ENCODE assay signal across 8 cellular contexts in the genomic region with DNA sequence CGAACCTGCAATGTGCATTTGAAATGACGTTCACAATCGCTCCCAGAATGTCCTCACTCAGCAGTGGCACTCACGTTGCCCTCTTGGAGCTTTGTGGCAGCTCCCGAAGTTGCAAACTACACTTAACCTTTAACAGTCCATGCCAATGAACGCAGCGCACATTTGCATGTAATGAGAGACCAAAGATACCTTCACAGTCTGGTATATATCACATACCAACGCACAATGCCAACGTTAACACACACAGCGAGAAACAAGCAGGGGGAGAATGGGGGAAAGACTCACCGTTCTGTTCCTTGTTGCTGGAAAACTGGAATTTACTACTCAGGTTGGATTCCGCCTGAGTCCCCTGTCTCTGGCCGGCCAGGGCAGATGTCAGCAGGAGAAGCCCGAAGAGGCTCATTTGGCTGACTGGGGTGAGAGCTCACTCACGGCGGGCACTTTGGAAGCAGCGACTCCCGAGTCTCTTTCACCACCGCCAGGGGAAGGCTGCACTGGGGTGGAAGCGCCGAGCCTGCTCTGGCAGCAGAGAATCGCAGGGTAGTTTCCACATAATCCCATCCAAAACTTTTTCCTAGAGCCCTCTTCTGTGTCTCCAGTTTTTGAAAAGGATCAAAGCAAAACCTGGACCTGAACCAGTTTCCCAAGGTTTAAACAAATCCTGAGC. TPM values are rescaled to one million over a fixed set of nuclear protein-coding genes. Genes with fewer than 3 reads are reported as not detected.
DNase-seq lines count a peak whose midpoint lies in the region; ATAC-seq, FAIRE-seq and TF ChIP-seq lines count a peak whose summit lies in the region.

No MANE protein-coding gene starts in this region.

- H3K36me3 Mint-ChIP-seq in activated CD8-positive, alpha-beta T cell treated with anti-CD3 and anti-CD28 coated beads, Interleukin-2, amount 10 ng/mL, durations not matched to agents 7 days and 5 days (ENCODE audit: low read depth): no peaks in the 10 kb centered on the region
- H3K36me3 Mint-ChIP-seq in naive thymus-derived CD8-positive, alpha-beta T cell: peaks cover 0 to 18% (median 0%) of the 10 kb centered on the region in 3 donors

- CTCF ChIA-PET in activated CD8-positive, alpha-beta T cell treated with anti-CD3 and anti-CD28 coated beads, Interleukin-2, amount 10 ng/mL, durations not matched to agents 7 days and 5 days (lab: Charles Lee): no interaction called here

- H3K4me3 Mint-ChIP-seq in activated CD8-positive, alpha-beta T cell treated with anti-CD3 and anti-CD28 coated beads, Interleukin-2, amount 10 ng/mL, durations not matched to agents 7 days and 5 days: no peak overlapping the region
- H3K4me3 Mint-ChIP-seq in naive thymus-derived CD8-positive, alpha-beta T cell: peak overlapping the region; percentile 3 to 76 (median 67)

- TF ChIP-seq CTCF in LNCaP clone FGC (IDR thresholded peaks at IDR 0.05; ENCODE audit: control insufficient read depth, extremely low read depth, insufficient read depth): 0 out of 2 replicates have a peak, but pooled peaks have one; percentile 7

- no peaks in the 10 kb centered on the region for H3K9me3 Mint-ChIP-seq in activated CD8-positive, alpha-beta T cell treated with anti-CD3 and anti-CD28 coated beads, Interleukin-2, amount 10 ng/mL, durations not matched to agents 7 days and 5 days (ENCODE audit: insufficient read depth)
- H3K9me3 Mint-ChIP-seq in naive thymus-derived CD8-positive, alpha-beta T cell: peaks cover 10 to 27% (median 17%) of the 10 kb centered on the region in 9 donors

- FAIRE-seq in frontal cortex (lab: Jason Lieb, UNC): no peak

- POLR2A ChIA-PET in activated CD8-positive, alpha-beta T cell treated with anti-CD3 and anti-CD28 coated beads, Interleukin-2, amount 10 ng/mL, durations not matched to agents 7 days and 5 days (lab: Charles Lee): no interaction called here
- POLR2A ChIA-PET in naive thymus-derived CD8-positive, alpha-beta T cell (lab: Charles Lee): no interaction called here

- H3K27ac Mint-ChIP-seq in activated CD8-positive, alpha-beta T cell treated with anti-CD3 and anti-CD28 coated beads, Interleukin-2, amount 10 ng/mL, durations not matched to agents 7 days and 5 days: peak overlapping the region; percentile 27
- no peak overlapping the region for H3K27ac Mint-ChIP-seq in naive thymus-derived CD8-positive, alpha-beta T cell

- H3K27me3 Mint-ChIP-seq in activated CD8-positive, alpha-beta T cell treated with anti-CD3 and anti-CD28 coated beads, Interleukin-2, amount 10 ng/mL, durations not matched to agents 7 days and 5 days (ENCODE audit: low read depth): peaks cover 39% of the 10 kb centered on the region
- peaks cover 48 to 88% (median 53%) of the 10 kb centered on the region in 5 donors for H3K27me3 Mint-ChIP-seq in naive thymus-derived CD8-positive, alpha-beta T cell

- peak; percentile 78 for DNase-seq in ELF-1 (ENCODE audit: low read depth, low spot score)
- DNase-seq in LNCaP clone FGC (ENCODE audit: low read depth): no peak
- no peak for DNase-seq in activated CD8-positive, alpha-beta T cell treated with anti-CD3 and anti-CD28 coated beads, Interleukin-2, amount 10 ng/mL, durations not matched to agents 7 days and 5 days
- peak; percentile 24 to 51 for DNase-seq in frontal cortex (ENCODE audit: low spot score in 2 of 2)
- no peak for DNase-seq in naive thymus-derived CD8-positive, alpha-beta T cell
- no peak for DNase-seq in NCI-H187 (lab: John Stamatoyannopoulos, UW)

- peaks cover 5% of the 10 kb centered on the region for H3K4me1 Mint-ChIP-seq in activated CD8-positive, alpha-beta T cell treated with anti-CD3 and anti-CD28 coated beads, Interleukin-2, amount 10 ng/mL, durations not matched to agents 7 days and 5 days (ENCODE audit: low read depth)
- H3K4me1 Mint-ChIP-seq in naive thymus-derived CD8-positive, alpha-beta T cell: peaks cover 3 to 21% (median 15%) of the 10 kb centered on the region in 4 donors

- ATAC-seq in activated CD8-positive, alpha-beta T cell treated with anti-CD3 and anti-CD28 coated beads, Interleukin-2, amount 10 ng/mL, durations not matched to agents 7 days and 5 days: no peak
- no peak for ATAC-seq in naive thymus-derived CD8-positive, alpha-beta T cell
- ATAC-seq in HG02938 (IDR thresholded peaks at IDR 0.05; ENCODE audit: unreplicated experiment) (no peak), HG03460 (IDR thresholded peaks at IDR 0.05; ENCODE audit: unreplicated experiment) (no peak)

- peak overlapping the region; percentile 53 for H3K4me3 ChIP-seq in LNCaP clone FGC (ENCODE audit: low read depth, low read length)

RNA-seq across cellular contexts. Expression of a gene that starts 1.0 kb away (rescaled TPM):
- total RNA-seq in activated CD8-positive, alpha-beta T cell treated with anti-CD3 and anti-CD28 coated beads, Interleukin-2, amount 10 ng/mL, durations not matched to agents 7 days and 5 days: not detected
- 33.4 TPM for total RNA-seq in frontal cortex
- total RNA-seq in naive thymus-derived CD8-positive, alpha-beta T cell: not detected
- polyA plus RNA-seq in naive thymus-derived CD8-positive, alpha-beta T cell: not detected

Comparison
In these comparisons a context has a peak if more than half of its experiments do, and no peak if none do; other contexts are left out.
1. DNase-seq: peak in ELF-1 (single experiment) and frontal cortex (2 of 2); none in LNCaP clone FGC (single experiment), activated CD8-positive, alpha-beta T cell treated with anti-CD3 and anti-CD28 coated beads, Interleukin-2, amount 10 ng/mL, durations not matched to agents 7 days and 5 days (single experiment), naive thymus-derived CD8-positive, alpha-beta T cell (0 of 10) and NCI-H187 (0 of 2).
2. RNA of a gene that starts 1.0 kb away (total RNA-seq): 33.4 TPM in frontal cortex (single experiment); not detected in naive thymus-derived CD8-positive, alpha-beta T cell and not detected in activated CD8-positive, alpha-beta T cell treated with anti-CD3 and anti-CD28 coated beads, Interleukin-2, amount 10 ng/mL, durations not matched to agents 7 days and 5 days; every median in the first group is over 10 times any median in the second.